In genomic region chr11:63918576-63919171, GRCh38 we compare ENCODE assay signal across 8 cellular contexts. TPM values are rescaled to one million over a fixed set of nuclear protein-coding genes. Genes with fewer than 3 reads are reported as not detected.
A peak's percentile ranks its signal among the peaks of the same experiment; 100 is the strongest.
DNase-seq lines count a peak whose midpoint lies in the region; ATAC-seq and TF ChIP-seq lines count a peak whose summit lies in the region.

No MANE protein-coding gene starts in this region.

- H3K4me1 ChIP-seq in DND-41 (ENCODE audit: insufficient read depth, low read length) (peaks cover 25% of the 10 kb centered on the region), esophagus (ENCODE audit: control insufficient read depth in 2 of 2, insufficient read depth in 2 of 2, low read length in 1 of 2) (peaks cover 19 to 24% of the 10 kb centered on the region in 2 donors)

- no peak overlapping the region for H3K4me3 ChIP-seq in DND-41 (ENCODE audit: low read depth in 1 of 2, low read length in 2 of 2)
- no peak overlapping the region for H3K4me3 ChIP-seq in esophagus (ENCODE audit: low read depth in 1 of 2, low read length in 2 of 2)

- 0 out of 2 replicates have a peak, but pooled peaks cover 4% of the 10 kb centered on the region for H4K20me1 ChIP-seq in DND-41 (ENCODE audit: insufficient read depth, low read length)

- 46 to 53% methylated on average over 8 of the region's 8 CpGs for WGBS in esophagus, 2 donors

- TF ChIP-seq CTCF in DND-41 (IDR thresholded peaks at IDR 0.05; ENCODE audit: borderline replicate concordance, extremely low read depth, low read length, poor library complexity, severe bottlenecking): no peak

- no peak for ATAC-seq in DND-41 (ENCODE audit: insufficient read depth, low read depth)
- no peak for ATAC-seq in GM18858 (IDR thresholded peaks at IDR 0.05; ENCODE audit: unreplicated experiment)

- no peak overlapping the region for H3K4me2 ChIP-seq in DND-41 (ENCODE audit: insufficient read depth, low read length)

- DNase-seq in DND-41: no peak
- peak; percentile 69 for DNase-seq in NCI-H524 treated with DMSO at 0.1 percent for 48 hours (lab: John Stamatoyannopoulos, UW)
- peak; percentile 49 for DNase-seq in pons (ENCODE audit: low spot score)
- no peak for DNase-seq in A172 (ENCODE audit: low spot score)
- DNase-seq in AG08395 (ENCODE audit: low spot score): no peak
- no peak for DNase-seq in activated CD4-positive, alpha-beta T cell treated with anti-CD3 and anti-CD28 coated beads, Interleukin-2, amount 50 U/mL, for 4 hours

- H3K9ac ChIP-seq in DND-41 (ENCODE audit: low read depth, low read length): peak overlapping the region; percentile 65; the same call in 1 of the 2 replicates

- H3K27ac ChIP-seq in DND-41 (ENCODE audit: low read length) (no peak overlapping the region), esophagus (ENCODE audit: low read depth in 2 of 2, low read length in 1 of 2) (peak overlapping the region; percentile 65 to 66)

- peaks cover 4% of the 10 kb centered on the region for H3K27me3 ChIP-seq in DND-41 (ENCODE audit: insufficient read depth, low read length, poor library complexity)
- no peaks in the 10 kb centered on the region for H3K27me3 ChIP-seq in esophagus (ENCODE audit: control insufficient read depth in 1 of 2, insufficient read depth in 2 of 2, low read length in 2 of 2)

- H3K36me3 ChIP-seq in DND-41 (ENCODE audit: insufficient read depth, low read length) (no peaks in the 10 kb centered on the region), esophagus (ENCODE audit: control insufficient read depth in 2 of 2, insufficient read depth in 2 of 2, low read length in 1 of 2) (no peaks in the 10 kb centered on the region)

- H2AFZ ChIP-seq in DND-41 (ENCODE audit: low read depth, low read length): 0 out of 2 replicates have a peak overlapping the region, but pooled peaks have one; percentile 22

- H3K9me3 ChIP-seq in DND-41 (ENCODE audit: insufficient read depth, low read length, severe bottlenecking) (no peaks in the 10 kb centered on the region), esophagus (ENCODE audit: control insufficient read depth in 2 of 2, insufficient read depth in 1 of 2, low read depth in 1 of 2, low read length in 1 of 2) (no peaks in the 10 kb centered on the region)

- no peaks in the 10 kb centered on the region for H3K79me2 ChIP-seq in DND-41 (ENCODE audit: insufficient read depth, low read length)

RNA-seq across cellular contexts. Expression of gene RCOR2, which starts 1.7 kb away (rescaled TPM):
- polyA plus RNA-seq in esophagus: under 1 TPM; 0.13 to 0.24 TPM
- 0.05 and 0.14 TPM in 2 replicates for total RNA-seq in A172 (2014; rRNA removed; shearing (Covaris generic))

RNA-seq across cellular contexts. Expression of gene NAA40, which starts 20.1 kb away (rescaled TPM):
- 10 to 100 TPM in 1 of 2 donors, 1 to 10 TPM in 1; 8.5 to 11.8 TPM for polyA plus RNA-seq in esophagus
- total RNA-seq in A172 (2014; rRNA removed; shearing (Covaris generic)): 12.5 and 19.8 TPM in 2 replicates

RNA-seq across cellular contexts. Expression of gene COX8A, which starts 55.7 kb away (rescaled TPM):
- 1,000 to 10,000 TPM in 1 of 2 donors, 100 to 1,000 TPM in 1; 737 to 1,011 TPM for polyA plus RNA-seq in esophagus
- total RNA-seq in A172 (2014; rRNA removed; shearing (Covaris generic)): 536 and 679 TPM in 2 replicates

Comparison
In these comparisons a context has a peak if more than half of its experiments do, and no peak if none do; other contexts are left out.
1. DNase-seq: peak in NCI-H524 treated with DMSO at 0.1 percent for 48 hours (single experiment) and pons (single experiment); none in DND-41 (single experiment), A172 (single experiment), AG08395 (single experiment) and activated CD4-positive, alpha-beta T cell treated with anti-CD3 and anti-CD28 coated beads, Interleukin-2, amount 50 U/mL, for 4 hours (0 of 2).